In genomic region chr14:22122227-22123187, GRCh38 we compare ENCODE assay signal across 1 cellular context.
TF ChIP-seq lines count a peak whose summit lies in the region.

No MANE protein-coding gene starts in this region.

TF ChIP-seq in H1, 55 proteins besides CTCF, POLR2A, EP300 and RAD21:
- TF ChIP-seq CHD7 (IDR thresholded peaks at IDR 0.05; ENCODE audit: insufficient replicate concordance, low read length) (no peak), POU5F1 (IDR thresholded peaks at IDR 0.05; ENCODE audit: low read depth, low read length) (no peak), JUND (IDR thresholded peaks at IDR 0.05; ENCODE audit: low read length) (no peak), EGR1 (IDR thresholded peaks at IDR 0.05; ENCODE audit: borderline replicate concordance, low read depth, low read length) (no peak)
